16 cellular contexts compared by ENCODE assay signal in the genomic region with DNA sequence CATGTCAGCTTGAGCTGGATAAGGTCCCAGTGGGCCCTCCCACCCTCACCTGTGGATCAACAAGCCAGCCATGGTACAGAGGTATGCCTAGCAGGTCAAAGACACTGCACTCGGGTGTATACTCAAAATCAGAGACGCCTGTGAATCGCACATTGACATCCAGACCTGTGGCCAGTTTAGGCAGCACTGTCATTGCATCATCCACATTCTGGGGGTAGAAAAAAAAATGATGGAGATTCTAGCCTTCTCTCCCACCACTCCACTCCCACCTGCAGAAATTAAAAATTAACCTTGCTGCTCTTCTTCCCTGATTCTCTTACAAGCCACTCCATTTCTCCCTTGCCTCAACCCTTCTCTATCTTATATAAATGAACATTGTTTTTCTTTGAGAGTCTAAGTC. TPM values are rescaled to one million over a fixed set of nuclear protein-coding genes. Genes with fewer than 3 reads are reported as not detected.
"Had no signal": no experiment of that assay in that cellular context is flagged by ENCODE, and none has a peak within 500 bp of the region (broad histone marks: within the 10 kb centered on the region; RNA-seq: fewer than 3 reads in every experiment).

No MANE protein-coding gene starts in this region.

- H3K27ac Mint-ChIP-seq: activated naive CD8-positive, alpha-beta T cell treated with anti-CD3 and anti-CD28 coated beads, Interleukin-2, amount 10 ng/mL, durations not matched to agents 7 days and 5 days had no signal

- H3K4me3 Mint-ChIP-seq: activated naive CD8-positive, alpha-beta T cell treated with anti-CD3 and anti-CD28 coated beads, Interleukin-2, amount 10 ng/mL, durations not matched to agents 7 days and 5 days; neural crest cell had no signal

- H3K27me3 ChIP-seq: testis, upper lobe of right lung had no signal

- H3K27ac ChIP-seq: epithelial cell of prostate, VCaP had no signal

- H3K9me3 ChIP-seq: testis, upper lobe of right lung had no signal

- H3K27me3 Mint-ChIP-seq: activated naive CD8-positive, alpha-beta T cell treated with anti-CD3 and anti-CD28 coated beads, Interleukin-2, amount 10 ng/mL, durations not matched to agents 7 days and 5 days had no signal

- H3K9me3 Mint-ChIP-seq: activated naive CD8-positive, alpha-beta T cell treated with anti-CD3 and anti-CD28 coated beads, Interleukin-2, amount 10 ng/mL, durations not matched to agents 7 days and 5 days; neural crest cell had no signal

- ATAC-seq: sciatic nerve; stimulated activated naive CD8-positive, alpha-beta T cell treated with anti-CD3 and anti-CD28 coated beads, Interleukin-15, Interleukin-2, amounts not matched to agents 100 U/mL and 50 U/mL, for 24 hours; upper lobe of right lung had no signal

- DNase-seq: activated effector memory CD4-positive, alpha-beta T cell treated with Interleukin-2 at 50 U/mL for 16 hours; activated naive CD8-positive, alpha-beta T cell treated with anti-CD3 and anti-CD28 coated beads, Interleukin-2, amount 10 ng/mL, durations not matched to agents 7 days and 5 days; anterior cingulate cortex; effector memory CD4-positive, alpha-beta T cell; foreskin melanocyte; head of caudate nucleus; stimulated activated naive CD8-positive, alpha-beta T cell treated with anti-CD3 and anti-CD28 coated beads, Interleukin-15, Interleukin-2, amounts not matched to agents 100 U/mL and 50 U/mL, for 24 hours; testis; upper lobe of right lung had no signal

- H3K4me3 ChIP-seq: testis, upper lobe of right lung had no signal

RNA-seq across cellular contexts. Expression of gene ANXA9, which starts 18.3 kb away (rescaled TPM):
- total RNA-seq: activated naive CD8-positive, alpha-beta T cell treated with anti-CD3 and anti-CD28 coated beads, Interleukin-2, amount 10 ng/mL, durations not matched to agents 7 days and 5 days; neural crest cell; osteocyte; pulmonary artery endothelial cell had no signal

RNA-seq across cellular contexts. Expression of gene BNIPL, which starts 36.0 kb away (rescaled TPM):
- total RNA-seq: mesenteric fat pad had no signal
